In genomic region chr1:17620448-17620847, GRCh38 we compare ENCODE assay signal across 16 cellular contexts.
DNase-seq lines count a peak whose midpoint lies in the region; ATAC-seq and TF ChIP-seq lines count a peak whose summit lies in the region.
"Had no signal": no experiment of that assay in that cellular context is flagged by ENCODE, and none has a peak within 500 bp of the region (broad histone marks: within the 10 kb centered on the region; RNA-seq: fewer than 3 reads in every experiment).

No MANE protein-coding gene starts in this region.

- H3K27ac ChIP-seq in heart left ventricle (peak overlapping the region in 10 of 12 donors; percentile 64 to 98 (median 88)), ascending aorta (peak overlapping the region; percentile 91 to 97), lower lobe of right lung (no peak overlapping the region), thoracic aorta (peak overlapping the region; percentile 97 to 99), aorta (ENCODE audit: low read depth in 1 of 2, low read length in 2 of 2) (peak overlapping the region in 1 of 2 donors; percentile 69)

- peak overlapping the region in 1 of 12 donors; percentile 63 for H3K4me3 ChIP-seq in heart left ventricle
- H3K4me3 ChIP-seq in ascending aorta: peak overlapping the region; percentile 1 to 68
- peak overlapping the region; percentile 50 for H3K4me3 ChIP-seq in lower lobe of right lung
- H3K4me3 ChIP-seq in thoracic aorta: peak overlapping the region; percentile 78
- H3K4me3 ChIP-seq in aorta (ENCODE audit: low read length in 2 of 2): no peak overlapping the region

- H3K27me3 ChIP-seq in heart left ventricle (no peaks in the 10 kb centered on the region), ascending aorta (no peaks in the 10 kb centered on the region), lower lobe of right lung (ENCODE audit: low read depth) (no peaks in the 10 kb centered on the region), thoracic aorta (replicated peaks; ENCODE audit: insufficient read depth) (no peaks in the 10 kb centered on the region), aorta (ENCODE audit: control insufficient read depth in 1 of 2, insufficient read depth in 2 of 2, low read length in 1 of 2) (no peaks in the 10 kb centered on the region)

- DNase-seq in heart left ventricle: no peak
- no peak for DNase-seq in left cardiac atrium
- DNase-seq in ascending aorta (ENCODE audit: low spot score in 2 of 2): no peak
- no peak for DNase-seq in lower lobe of right lung
- no peak for DNase-seq in thoracic aorta (ENCODE audit: low spot score)
- no peak for DNase-seq in GM03348 (ENCODE audit: low spot score)
- no peak for DNase-seq in NAMALWA (ENCODE audit: low spot score)
- DNase-seq in aorta: no peak
- DNase-seq: Calu3; CD4-positive, CD25-positive, alpha-beta regulatory T cell; DMS79 treated with DMSO at 0.1 percent for 48 hours; MM.1S; NCI-H1105 treated with DMSO at 0.1 percent for 48 hours; NCI-H187 treated with DMSO at 0.1 percent for 48 hours; NCI-H2171 treated with DMSO at 0.1 percent for 48 hours; NCI-H82 had no signal

- H3K9me3 ChIP-seq in heart left ventricle (no peaks in the 10 kb centered on the region), ascending aorta (no peaks in the 10 kb centered on the region), lower lobe of right lung (no peaks in the 10 kb centered on the region), thoracic aorta (no peaks in the 10 kb centered on the region), aorta (ENCODE audit: control insufficient read depth, low read length) (no peaks in the 10 kb centered on the region)

- intact Hi-C loops in heart left ventricle (cut with DNase I): no loop called here
- intact Hi-C loops in left cardiac atrium (cut with DNase I): no loop called here
- intact Hi-C loops in ascending aorta (cut with DNase I): no loop called here
- intact Hi-C loops in lower lobe of right lung (cut with DNase I): no loop called here
- intact Hi-C loops in aorta (cut with DNase I): no loop called here

- WGBS in heart left ventricle, 4 donors: 87 to 94% (median 88%) methylated on average over 5 of the region's 5 CpGs
- WGBS in aorta, 2 donors: 81 to 87% methylated on average over 5 of the region's 5 CpGs

- no peak for TF ChIP-seq POLR2A in heart left ventricle (IDR thresholded peaks at IDR 0.05)

- H3K4me1 ChIP-seq in heart left ventricle (peaks cover 0 to 66% (median 37%) of the 10 kb centered on the region in 12 donors), ascending aorta (peaks cover 48 to 83% of the 10 kb centered on the region in 2 donors), lower lobe of right lung (peaks cover 3% of the 10 kb centered on the region), thoracic aorta (ENCODE audit: control insufficient read depth in 1 of 2, low read depth in 2 of 2) (peaks cover 60 to 96% of the 10 kb centered on the region in 2 donors), aorta (ENCODE audit: control insufficient read depth in 1 of 2, insufficient read depth in 2 of 2, low read length in 2 of 2) (no peaks in the 10 kb centered on the region)

- peaks cover 0 to 61% (median 41%) of the 10 kb centered on the region in 9 donors for H3K36me3 ChIP-seq in heart left ventricle
- peaks cover 41 to 56% of the 10 kb centered on the region in 2 donors for H3K36me3 ChIP-seq in ascending aorta
- peaks cover 40% of the 10 kb centered on the region for H3K36me3 ChIP-seq in lower lobe of right lung
- peaks cover 47% of the 10 kb centered on the region for H3K36me3 ChIP-seq in thoracic aorta
- no peaks in the 10 kb centered on the region for H3K36me3 ChIP-seq in aorta (ENCODE audit: control insufficient read depth in 1 of 2, insufficient read depth in 2 of 2, low read length in 1 of 2)

- ATAC-seq in heart left ventricle: no peak
- ATAC-seq in left cardiac atrium: no peak
- no peak for ATAC-seq in lower lobe of right lung
- no peak for ATAC-seq in thoracic aorta (ENCODE audit: insufficient number of reproducible peaks, low FRiP score, low read depth)
- ATAC-seq in aorta (ENCODE audit: low FRiP score): no peak

- TF ChIP-seq CTCF in heart left ventricle (IDR thresholded peaks at IDR 0.05) (no peak), ascending aorta (IDR thresholded peaks at IDR 0.05) (no peak), lower lobe of right lung (IDR thresholded peaks at IDR 0.05) (no peak), thoracic aorta (IDR thresholded peaks at IDR 0.05) (no peak)

Comparison
In these comparisons a context has a peak if more than half of its experiments do, and no peak if none do; other contexts are left out.
1. H3K4me3 ChIP-seq: peak in ascending aorta (2 of 2), lower lobe of right lung (single experiment) and thoracic aorta (single experiment); none in aorta (0 of 2).